In the genomic region with DNA sequence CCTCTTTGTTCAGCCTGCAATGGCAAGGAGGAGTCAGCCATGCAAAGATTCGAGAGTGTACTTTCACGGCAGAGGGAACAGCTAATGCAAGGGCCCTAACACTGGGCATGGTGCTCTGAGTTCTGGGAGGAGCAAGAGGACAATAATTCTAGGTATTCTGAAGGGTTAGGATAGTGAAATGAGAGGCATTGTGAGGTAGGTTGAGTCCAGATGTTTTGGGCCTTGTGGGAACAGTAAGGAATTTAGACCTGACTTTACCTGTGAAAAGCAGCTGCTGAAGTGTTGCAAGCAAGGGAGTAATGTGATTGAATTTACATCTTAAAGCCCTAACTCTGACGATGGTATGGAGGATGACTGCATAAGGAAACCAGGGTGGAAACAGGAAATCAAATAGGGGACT, we compare ENCODE assay signal across 16 cellular contexts.
A peak's percentile ranks its signal among the peaks of the same experiment; 100 is the strongest.
DNase-seq lines count a peak whose midpoint lies in the region; TF ChIP-seq lines count a peak whose summit lies in the region.
"Had no signal": no experiment of that assay in that cellular context is flagged by ENCODE, and none has a peak within 500 bp of the region (broad histone marks: within the 10 kb centered on the region; RNA-seq: fewer than 3 reads in every experiment).

No MANE protein-coding gene starts in this region.

- no peak overlapping the region for H2BK20ac ChIP-seq in H9 (ENCODE audit: low read depth, low read length, poor library complexity, severe bottlenecking)

- H3K18ac ChIP-seq in H9 (ENCODE audit: insufficient read length, low read depth, low read length): no peak overlapping the region

- H3K27me3 Mint-ChIP-seq in H9 (ENCODE audit: low read depth) (no peaks in the 10 kb centered on the region), endodermal cell (ENCODE audit: insufficient read depth) (no peaks in the 10 kb centered on the region), nephron progenitor cell (ENCODE audit: low read depth, poor library complexity) (no peaks in the 10 kb centered on the region)
- H3K27me3 Mint-ChIP-seq: CD4-positive, alpha-beta memory T cell; IgD-negative memory B cell had no signal

- H2BK5ac ChIP-seq in H9 (ENCODE audit: insufficient read length, low read length): no peak overlapping the region

- H2BK120ac ChIP-seq in H9 (ENCODE audit: low read depth, low read length, poor library complexity, severe bottlenecking): no peak overlapping the region

- no peak overlapping the region for H2AFZ ChIP-seq in H9 (ENCODE audit: low read length)

- no peak overlapping the region for H3T11ph ChIP-seq in H9 (ENCODE audit: low read length)

- no peaks in the 10 kb centered on the region for H3K79me1 ChIP-seq in H9 (ENCODE audit: insufficient read depth, low read depth, low read length, poor library complexity, severe bottlenecking)

- no peak overlapping the region for H3K14ac ChIP-seq in H9 (ENCODE audit: insufficient read depth, low read length)

- no peak overlapping the region for H4K91ac ChIP-seq in H9 (ENCODE audit: insufficient read length, low read depth, low read length)

- no peak overlapping the region for H2AK5ac ChIP-seq in H9 (ENCODE audit: insufficient read length, low read length)

- H3K27ac Mint-ChIP-seq in H9: peak overlapping the region; percentile 2 to 71 (median 64); a peak in 3 of 7 replicates
- peak overlapping the region; percentile 21 for H3K27ac Mint-ChIP-seq in endodermal cell
- peak overlapping the region; percentile 41 for H3K27ac Mint-ChIP-seq in nephron progenitor cell
- H3K27ac Mint-ChIP-seq: CD14-positive monocyte; CD4-positive, alpha-beta memory T cell; IgD-negative memory B cell had no signal

- H3K4me3 ChIP-seq in endodermal cell (ENCODE audit: low read length): peak overlapping the region; percentile 3
- H3K4me3 ChIP-seq: A549, BLaER1, GM12878 had no signal

- H3K9me3 Mint-ChIP-seq in H9: peaks cover 0 to under 1% of the 10 kb centered on the region in 2 experiments; a peak in 3 of 5 replicates
- peaks cover 6% of the 10 kb centered on the region for H3K9me3 Mint-ChIP-seq in endodermal cell
- peaks cover under 1% of the 10 kb centered on the region for H3K9me3 Mint-ChIP-seq in nephron progenitor cell

- H3K4me1 ChIP-seq in H9 (ENCODE audit: insufficient read depth, low read length) (peaks cover 3% of the 10 kb centered on the region; the same call in 1 of the 2 replicates), endodermal cell (ENCODE audit: control insufficient read depth, insufficient read depth, low read length) (no peaks in the 10 kb centered on the region)
- H3K4me1 ChIP-seq: A549, BLaER1 had no signal

- TF ChIP-seq CTCF in H9 (conservative IDR thresholded peaks at IDR 0.05): no peak
- TF ChIP-seq CTCF in endodermal cell (conservative IDR thresholded peaks at IDR 0.05): no peak
- no peak for TF ChIP-seq CTCF in nephron progenitor cell (IDR thresholded peaks at IDR 0.05)

- DNase-seq in H9: peak; percentile 51
- peak; percentile 59 for DNase-seq in endodermal cell
- no peak for DNase-seq in nephron progenitor cell
- no peak for DNase-seq in DMS 273 (lab: John Stamatoyannopoulos, UW; ENCODE audit: unreplicated experiment)
- no peak for DNase-seq in NCI-H2171 treated with DMSO at 0.1 percent for 48 hours (lab: John Stamatoyannopoulos, UW)
- DNase-seq in AG08396 (ENCODE audit: low spot score): no peak
- no peak for DNase-seq in NCI-H2107 treated with DMSO at 0.1 percent for 48 hours (lab: John Stamatoyannopoulos, UW; ENCODE audit: unreplicated experiment)
- DNase-seq: CD4-positive, alpha-beta memory T cell; DMS53; DND-41; KBM-7 had no signal

- no peaks in the 10 kb centered on the region for H3K23me2 ChIP-seq in H9 (ENCODE audit: insufficient read length, low read depth, low read length, poor library complexity, severe bottlenecking)

- peaks cover 0 to under 1% (median 0%) of the 10 kb centered on the region in 3 experiments; a peak in 2 of 7 replicates for H3K36me3 Mint-ChIP-seq in H9 (ENCODE audit: insufficient read depth in 1 of 3, low read depth in 3 of 3)
- H3K36me3 Mint-ChIP-seq in endodermal cell (ENCODE audit: low read depth): no peaks in the 10 kb centered on the region
- no peaks in the 10 kb centered on the region for H3K36me3 Mint-ChIP-seq in nephron progenitor cell (ENCODE audit: low read depth)
- H3K36me3 Mint-ChIP-seq: CD14-positive monocyte; CD4-positive, alpha-beta memory T cell had no signal

- no peak overlapping the region for H4K8ac ChIP-seq in H9 (replicated peaks; ENCODE audit: insufficient read length, low read depth, low read length)

- no peak overlapping the region for H3K23ac ChIP-seq in H9 (ENCODE audit: insufficient read length, low read depth, low read length)

- H3K9me3 ChIP-seq in H9 (ENCODE audit: control insufficient read depth, low read depth, low read length): no peaks in the 10 kb centered on the region
- peaks cover 6% of the 10 kb centered on the region for H3K9me3 ChIP-seq in endodermal cell (ENCODE audit: control insufficient read depth, low read length)
- H3K9me3 ChIP-seq: A549 had no signal

- no peaks in the 10 kb centered on the region for H3K27me3 ChIP-seq in H9 (ENCODE audit: insufficient read depth, low read length)
- H3K27me3 ChIP-seq in endodermal cell (ENCODE audit: control insufficient read depth, insufficient read depth, low read length, poor library complexity, severe bottlenecking): no peaks in the 10 kb centered on the region
- H3K27me3 ChIP-seq: BLaER1 had no signal

- H4K5ac ChIP-seq in H9 (ENCODE audit: insufficient read length, low read depth, low read length): no peak overlapping the region

- no peak overlapping the region for H3K56ac ChIP-seq in H9 (ENCODE audit: insufficient read length, low read depth, low read length)

- H3K4me2 ChIP-seq in H9 (ENCODE audit: insufficient read depth, insufficient read length, low read length): no peak overlapping the region
- H3K4me2 ChIP-seq: A549, BLaER1 had no signal

- H3K9ac ChIP-seq in H9 (ENCODE audit: extremely low read depth, insufficient read length, low read length) (no peak overlapping the region), endodermal cell (ENCODE audit: extremely low read depth, low read length, poor library complexity, severe bottlenecking) (no peak overlapping the region)
- H3K9ac ChIP-seq: BLaER1 had no signal

- no peak overlapping the region for H2BK12ac ChIP-seq in H9 (ENCODE audit: insufficient read length, low read depth, low read length)

- no peak overlapping the region for H3K4me3 Mint-ChIP-seq in H9
- H3K4me3 Mint-ChIP-seq in endodermal cell: no peak overlapping the region
- H3K4me3 Mint-ChIP-seq in nephron progenitor cell: no peak overlapping the region
- H3K4me3 Mint-ChIP-seq: CD14-positive monocyte; CD4-positive, alpha-beta memory T cell had no signal

- no peak overlapping the region for H2BK15ac ChIP-seq in H9 (ENCODE audit: low read depth, low read length)

- H4K20me1 ChIP-seq in H9 (ENCODE audit: control insufficient read depth, insufficient read depth, insufficient read length): no peaks in the 10 kb centered on the region
- H4K20me1 ChIP-seq: BLaER1 had no signal

- WGBS in H9 (ENCODE audit: extremely low coverage, insufficient read length, low lambda C conversion rate): no CpG with 5 or more reads among the region's 3 CpGs
- WGBS in endodermal cell (ENCODE audit: insufficient coverage in 1 of 2, insufficient read length in 1 of 2), 2 experiments: 68 to 78% methylated on average over 3 of the region's 3 CpGs

- no peak overlapping the region for H3K4ac ChIP-seq in H9 (ENCODE audit: low read depth, low read length)

- H3K79me2 ChIP-seq in H9 (ENCODE audit: insufficient read depth, low read length): no peaks in the 10 kb centered on the region

- H3K27ac ChIP-seq in H9 (ENCODE audit: insufficient read length, low read depth, low read length) (no peak overlapping the region), endodermal cell (ENCODE audit: low read depth, low read length) (no peak overlapping the region)
- H3K27ac ChIP-seq: A549, BLaER1 had no signal

- H3K4me1 Mint-ChIP-seq in H9: peaks cover 11 to 17% of the 10 kb centered on the region in 2 experiments
- peaks cover 8% of the 10 kb centered on the region for H3K4me1 Mint-ChIP-seq in endodermal cell
- no peaks in the 10 kb centered on the region for H3K4me1 Mint-ChIP-seq in nephron progenitor cell
- H3K4me1 Mint-ChIP-seq: CD14-positive monocyte; CD4-positive, alpha-beta memory T cell had no signal

- H3K36me3 ChIP-seq in endodermal cell (ENCODE audit: control insufficient read depth, insufficient read depth, low read length): no peaks in the 10 kb centered on the region
- H3K36me3 ChIP-seq: BLaER1 had no signal

Comparison
In these comparisons a context has a peak if more than half of its experiments do, and no peak if none do; other contexts are left out.
1. DNase-seq: peak in H9 (single experiment) and endodermal cell (single experiment); none in nephron progenitor cell (single experiment), DMS 273 (single experiment), NCI-H2171 treated with DMSO at 0.1 percent for 48 hours (single experiment), AG08396 (single experiment) and NCI-H2107 treated with DMSO at 0.1 percent for 48 hours (single experiment).
2. Peak in every context shown above with its lines, with median percentiles within 50 percentile points of each other: H3K27ac Mint-ChIP-seq.